In genomic region chr19:23310729-23311211, GRCh38 we compare ENCODE assay signal across 14 cellular contexts.
"Had no signal": no experiment of that assay in that cellular context is flagged by ENCODE, and none has a peak within 500 bp of the region (broad histone marks: within the 10 kb centered on the region; RNA-seq: fewer than 3 reads in every experiment).

No MANE protein-coding gene starts in this region.

- H3K4me1 ChIP-seq: heart right ventricle, neural progenitor cell, right atrium auricular region, testis, transverse colon had no signal

- H3K27me3 ChIP-seq: heart right ventricle, neural progenitor cell, ovary, right atrium auricular region, testis, transverse colon had no signal

- H3K4me3 ChIP-seq: coronary artery, heart right ventricle, neural progenitor cell, ovary, right atrium auricular region, testis, transverse colon had no signal

- H3K36me3 ChIP-seq: heart right ventricle, neural progenitor cell, ovary, right atrium auricular region, transverse colon had no signal

- H3K4me2 ChIP-seq: neural progenitor cell had no signal

- H3K9ac ChIP-seq: neural progenitor cell had no signal

- H3K9me3 ChIP-seq: ovary, right atrium auricular region, testis, transverse colon had no signal

- H2AFZ ChIP-seq: neural progenitor cell had no signal

- DNase-seq: effector CD4-positive, alpha-beta T cell; endodermal cell; heart right ventricle; hypothalamus; kidney glomerular epithelial cell; nucleus accumbens; ovary; small intestine; stimulated activated CD4-positive, alpha-beta T cell treated with anti-CD3 and anti-CD28 coated beads, Interleukin-12 subunit alpha, Interleukin-12 subunit beta, amount 100 ng/mL, for 4 hours; testis; transverse colon had no signal

- H3K27ac ChIP-seq: coronary artery, heart right ventricle, neural progenitor cell, ovary, right atrium auricular region, testis, transverse colon had no signal
